ENCODE assay signal across 24 cellular contexts in genomic region chr6:14674867-14675648, GRCh38.
A peak's percentile ranks its signal among the peaks of the same experiment; 100 is the strongest.
DNase-seq lines count a peak whose midpoint lies in the region; ATAC-seq, FAIRE-seq and TF ChIP-seq lines count a peak whose summit lies in the region.
"Had no signal": no experiment of that assay in that cellular context is flagged by ENCODE, and none has a peak within 500 bp of the region (broad histone marks: within the 10 kb centered on the region; RNA-seq: fewer than 3 reads in every experiment).

No MANE protein-coding gene starts in this region.

- in situ Hi-C loops in GM12878 (cut with MboI): no loop called here
- in situ Hi-C loops in G401 (cut with HindIII; ENCODE audit: low sequenced_read_pairs): no loop called here

- RAD21 ChIA-PET in GM12878 (lab: Charles Lee; ENCODE audit: unreplicated experiment): no interaction called here

- POLR2A ChIA-PET in activated CD4-positive, alpha-beta memory T cell treated with anti-CD3 and anti-CD28 coated beads, Interleukin-2, amount 10 ng/mL, durations not matched to agents 7 days and 5 days (lab: Charles Lee): no interaction called here
- POLR2A ChIA-PET in GM12878 (lab: Charles Lee): no interaction called here
- POLR2A ChIA-PET in T-cell (lab: Charles Lee): no interaction called here

- no peak overlapping the region for H3K4me3 Mint-ChIP-seq in activated CD4-positive, alpha-beta memory T cell treated with anti-CD3 and anti-CD28 coated beads, Interleukin-2, amount 10 ng/mL, durations not matched to agents 7 days and 5 days
- H3K4me3 Mint-ChIP-seq in stimulated activated naive CD8-positive, alpha-beta T cell treated with anti-CD3 and anti-CD28 coated beads, Interleukin-15, amount 100 ng/mL, for 72 hours: peak overlapping the region in 1 of 2 donors; percentile 26
- H3K4me3 Mint-ChIP-seq in T-cell: no peak overlapping the region
- H3K4me3 Mint-ChIP-seq: memory B cell had no signal

- H3K9me3 ChIP-seq in GM12878 (replicated peaks; ENCODE audit: control insufficient read depth, insufficient read depth, low read length): no peaks in the 10 kb centered on the region
- H3K9me3 ChIP-seq: body of pancreas, Caco-2, HAP-1, MG63, transverse colon had no signal

- no peak for TF ChIP-seq RAD21 in GM12878 (IDR thresholded peaks at IDR 0.05; ENCODE audit: insufficient read depth, low read depth, low read length)

- SMC1A ChIA-PET in GM12878 (lab: Charles Lee; ENCODE audit: uncharacterized antibody, unreplicated experiment): no interaction called here

- H3K4me2 ChIP-seq in GM12878 (ENCODE audit: control insufficient read depth, insufficient read depth): no peak overlapping the region

- intact Hi-C loops in GM12878 (cut with micrococcal nuclease; ENCODE audit: unreplicated experiment): no loop called here

- H3K36me3 Mint-ChIP-seq in activated naive CD4-positive, alpha-beta T cell treated with anti-CD3 and anti-CD28 coated beads, Interleukin-2, amount 50 U/mL, for 72 hours: no peaks in the 10 kb centered on the region
- H3K36me3 Mint-ChIP-seq in activated CD4-positive, alpha-beta memory T cell treated with anti-CD3 and anti-CD28 coated beads, Interleukin-2, amount 10 ng/mL, durations not matched to agents 7 days and 5 days (ENCODE audit: low read depth): peaks cover 3% of the 10 kb centered on the region
- no peaks in the 10 kb centered on the region for H3K36me3 Mint-ChIP-seq in T-cell
- H3K36me3 Mint-ChIP-seq: memory B cell had no signal

- no peak for TF ChIP-seq EP300 in GM12878 (IDR thresholded peaks at IDR 0.05; ENCODE audit: borderline replicate concordance in 1 of 2, control insufficient read depth in 1 of 2, low read depth in 2 of 2, low read length in 2 of 2)

- DNase-seq in activated naive CD4-positive, alpha-beta T cell treated with anti-CD3 and anti-CD28 coated beads, Interleukin-2, amount 50 U/mL, for 72 hours (ENCODE audit: low spot score in 2 of 2): peak in 1 of 2 donors; percentile 38
- DNase-seq in activated naive CD4-positive, alpha-beta T cell treated with Interleukin-2 at 50 U/mL for 16 hours: no peak
- DNase-seq in activated CD4-positive, alpha-beta memory T cell treated with anti-CD3 and anti-CD28 coated beads, Interleukin-2, amount 10 ng/mL, durations not matched to agents 7 days and 5 days: no peak
- DNase-seq in GM12878 (ENCODE audit: low read depth, low spot score) (no peak), T-cell (no peak), G401 (ENCODE audit: low spot score) (no peak)
- no peak for DNase-seq in stimulated activated naive CD8-positive, alpha-beta T cell treated with anti-CD3 and anti-CD28 coated beads, Interleukin-15, amount 100 ng/mL, for 72 hours
- DNase-seq: body of pancreas, Caco-2, cerebellar nuclear complex, KBM-7, MG63, NCI-H1105 treated with DMSO at 0.1 percent for 48 hours, NCI-H1930, NCI-H524, occipital lobe, SHP77, transverse colon had no signal

- FAIRE-seq in GM12878 (lab: Jason Lieb, UNC): no peak
- FAIRE-seq: endometrium had no signal

- TF ChIP-seq POLR2A in GM12878 (IDR thresholded peaks at IDR 0.05; ENCODE audit: low read depth, low read length): no peak

- no peaks in the 10 kb centered on the region for H3K27me3 Mint-ChIP-seq in activated CD4-positive, alpha-beta memory T cell treated with anti-CD3 and anti-CD28 coated beads, Interleukin-2, amount 10 ng/mL, durations not matched to agents 7 days and 5 days
- H3K27me3 Mint-ChIP-seq in stimulated activated naive CD8-positive, alpha-beta T cell treated with anti-CD3 and anti-CD28 coated beads, Interleukin-15, amount 100 ng/mL, for 72 hours: no peaks in the 10 kb centered on the region
- no peaks in the 10 kb centered on the region for H3K27me3 Mint-ChIP-seq in T-cell
- H3K27me3 Mint-ChIP-seq: memory B cell had no signal

- H3K27ac Mint-ChIP-seq in activated naive CD4-positive, alpha-beta T cell treated with anti-CD3 and anti-CD28 coated beads, Interleukin-2, amount 50 U/mL, for 72 hours: peak overlapping the region; percentile 87 to 95
- H3K27ac Mint-ChIP-seq in activated CD4-positive, alpha-beta memory T cell treated with anti-CD3 and anti-CD28 coated beads, Interleukin-2, amount 10 ng/mL, durations not matched to agents 7 days and 5 days: peak overlapping the region; percentile 47
- peak overlapping the region; percentile 77 to 89 for H3K27ac Mint-ChIP-seq in stimulated activated naive CD8-positive, alpha-beta T cell treated with anti-CD3 and anti-CD28 coated beads, Interleukin-15, amount 100 ng/mL, for 72 hours
- no peak overlapping the region for H3K27ac Mint-ChIP-seq in T-cell
- H3K27ac Mint-ChIP-seq: memory B cell had no signal

- no peak for TF ChIP-seq CTCF in GM12878 (IDR thresholded peaks at IDR 0.05 in 2 of 3, conservative IDR thresholded peaks at IDR 0.05 in 1 of 3; ENCODE audit: control insufficient read depth in 2 of 3, extremely low read depth in 1 of 3, insufficient read depth in 1 of 3, low read depth in 3 of 3, low read length in 3 of 3)

- H3K9me3 Mint-ChIP-seq in activated naive CD4-positive, alpha-beta T cell treated with anti-CD3 and anti-CD28 coated beads, Interleukin-2, amount 50 U/mL, for 72 hours: peaks cover 0 to 15% of the 10 kb centered on the region in 2 donors
- peaks cover 3% of the 10 kb centered on the region for H3K9me3 Mint-ChIP-seq in activated CD4-positive, alpha-beta memory T cell treated with anti-CD3 and anti-CD28 coated beads, Interleukin-2, amount 10 ng/mL, durations not matched to agents 7 days and 5 days
- H3K9me3 Mint-ChIP-seq in stimulated activated naive CD8-positive, alpha-beta T cell treated with anti-CD3 and anti-CD28 coated beads, Interleukin-15, amount 100 ng/mL, for 72 hours: no peaks in the 10 kb centered on the region
- H3K9me3 Mint-ChIP-seq in T-cell: no peaks in the 10 kb centered on the region

- H3K79me2 ChIP-seq in GM12878 (ENCODE audit: control insufficient read depth, insufficient read depth, low read length): no peaks in the 10 kb centered on the region

- no peaks in the 10 kb centered on the region; a peak in 2 of 4 replicates for H3K27me3 ChIP-seq in GM12878 (replicated peaks in 1 of 2; ENCODE audit: control insufficient read depth in 2 of 2, insufficient read depth in 2 of 2, low read length in 1 of 2)
- H3K27me3 ChIP-seq: BLaER1 treated with 17β-estradiol and CSF1 and Interleukin-3, amounts not matched to agents 10 nM and 100 nM; body of pancreas; MG63; transverse colon had no signal

- CTCF ChIA-PET in activated CD4-positive, alpha-beta memory T cell treated with anti-CD3 and anti-CD28 coated beads, Interleukin-2, amount 10 ng/mL, durations not matched to agents 7 days and 5 days (lab: Charles Lee): interaction anchor here (0.6 kb wide), 1 partner anchor 283 kb away, joined by 5 read pairs; no protein-coding TSS in a partner anchor
- CTCF ChIA-PET in GM12878 (lab: Yijun Ruan, JAX) (no interaction called here), T-cell (lab: Charles Lee) (no interaction called here)

- no peak overlapping the region for H2AFZ ChIP-seq in GM12878 (ENCODE audit: control insufficient read depth, low read depth, low read length)

- H3K4me1 Mint-ChIP-seq in activated CD4-positive, alpha-beta memory T cell treated with anti-CD3 and anti-CD28 coated beads, Interleukin-2, amount 10 ng/mL, durations not matched to agents 7 days and 5 days: peaks cover 12% of the 10 kb centered on the region
- H3K4me1 Mint-ChIP-seq in stimulated activated naive CD8-positive, alpha-beta T cell treated with anti-CD3 and anti-CD28 coated beads, Interleukin-15, amount 100 ng/mL, for 72 hours: peaks cover 29% of the 10 kb centered on the region
- peaks cover 0 to 6% (median 3%) of the 10 kb centered on the region in 3 donors for H3K4me1 Mint-ChIP-seq in T-cell

- no peak overlapping the region for H3K4me3 ChIP-seq in GM12878
- H3K4me3 ChIP-seq: BLaER1 treated with 17β-estradiol and CSF1 and Interleukin-3, amounts not matched to agents 10 nM and 100 nM; body of pancreas; HAP-1; MG63; transverse colon had no signal

- no peaks in the 10 kb centered on the region for H4K20me1 ChIP-seq in GM12878 (ENCODE audit: control insufficient read depth, insufficient read depth)
- H4K20me1 ChIP-seq: BLaER1 treated with 17β-estradiol and CSF1 and Interleukin-3, amounts not matched to agents 10 nM and 100 nM had no signal

- no TSS peak for BruUV-seq in GM12878 (replicated peaks; lab: Mats Ljungman, UMichigan)

- peak; percentile 87 to 99 for ATAC-seq in activated naive CD4-positive, alpha-beta T cell treated with anti-CD3 and anti-CD28 coated beads, Interleukin-2, amount 50 U/mL, for 72 hours
- peak; percentile 68 for ATAC-seq in GM12878
- peak; percentile 98 for ATAC-seq in stimulated activated naive CD8-positive, alpha-beta T cell treated with anti-CD3 and anti-CD28 coated beads, Interleukin-15, amount 100 ng/mL, for 72 hours
- no peak for ATAC-seq in T-cell (replicated peaks in 1 of 4)
- ATAC-seq: body of pancreas, left lobe of liver had no signal

- 78% methylated on average over 7 of the region's 7 CpGs for WGBS in GM12878 (ENCODE audit: insufficient coverage, insufficient replicate concordance, low lambda C conversion rate, missing lambda C conversion rate)

- H3K9ac ChIP-seq in GM12878 (ENCODE audit: control insufficient read depth, insufficient read depth, low read length): no peak overlapping the region
- H3K9ac ChIP-seq: BLaER1 treated with 17β-estradiol and CSF1 and Interleukin-3, amounts not matched to agents 10 nM and 100 nM had no signal

- H3K4me1 ChIP-seq in GM12878 (ENCODE audit: control insufficient read depth, insufficient read depth, low read length): no peaks in the 10 kb centered on the region
- H3K4me1 ChIP-seq: body of pancreas, Caco-2, HAP-1, transverse colon had no signal

- H3K36me3 ChIP-seq in GM12878 (ENCODE audit: control insufficient read depth in 2 of 2, insufficient read depth in 2 of 2, low read length in 1 of 2): no peaks in the 10 kb centered on the region
- H3K36me3 ChIP-seq: BLaER1 treated with 17β-estradiol and CSF1 and Interleukin-3, amounts not matched to agents 10 nM and 100 nM; HAP-1; MG63; transverse colon had no signal

- no peak overlapping the region for H3K27ac ChIP-seq in GM12878 (ENCODE audit: control insufficient read depth, insufficient read depth)
- H3K27ac ChIP-seq: BLaER1 treated with 17β-estradiol and CSF1 and Interleukin-3, amounts not matched to agents 10 nM and 100 nM; body of pancreas; transverse colon; VCaP had no signal

TF ChIP-seq in GM12878, 131 proteins besides CTCF, POLR2A, EP300 and RAD21:
- TF ChIP-seq CHD4 (IDR thresholded peaks at IDR 0.05) (no peak), TBL1XR1 (IDR thresholded peaks at IDR 0.05; ENCODE audit: low read depth, low read length) (no peak), SIX5 (IDR thresholded peaks at IDR 0.05; ENCODE audit: low read depth, low read length, severe bottlenecking) (no peak)
TF ChIP-seq in GM12878: peak in this region for 0.

Comparison
In these comparisons a context has a peak if more than half of its experiments do, and no peak if none do; other contexts are left out.
1. ATAC-seq: peak in activated naive CD4-positive, alpha-beta T cell treated with anti-CD3 and anti-CD28 coated beads, Interleukin-2, amount 50 U/mL, for 72 hours (2 of 2), GM12878 (single experiment) and stimulated activated naive CD8-positive, alpha-beta T cell treated with anti-CD3 and anti-CD28 coated beads, Interleukin-15, amount 100 ng/mL, for 72 hours (single experiment); none in T-cell (0 of 4).
2. H3K27ac Mint-ChIP-seq: peak in activated naive CD4-positive, alpha-beta T cell treated with anti-CD3 and anti-CD28 coated beads, Interleukin-2, amount 50 U/mL, for 72 hours (2 of 2), activated CD4-positive, alpha-beta memory T cell treated with anti-CD3 and anti-CD28 coated beads, Interleukin-2, amount 10 ng/mL, durations not matched to agents 7 days and 5 days (single experiment) and stimulated activated naive CD8-positive, alpha-beta T cell treated with anti-CD3 and anti-CD28 coated beads, Interleukin-15, amount 100 ng/mL, for 72 hours (2 of 2); none in T-cell (0 of 2).